8 cellular contexts compared by ENCODE assay signal in the genomic region with DNA sequence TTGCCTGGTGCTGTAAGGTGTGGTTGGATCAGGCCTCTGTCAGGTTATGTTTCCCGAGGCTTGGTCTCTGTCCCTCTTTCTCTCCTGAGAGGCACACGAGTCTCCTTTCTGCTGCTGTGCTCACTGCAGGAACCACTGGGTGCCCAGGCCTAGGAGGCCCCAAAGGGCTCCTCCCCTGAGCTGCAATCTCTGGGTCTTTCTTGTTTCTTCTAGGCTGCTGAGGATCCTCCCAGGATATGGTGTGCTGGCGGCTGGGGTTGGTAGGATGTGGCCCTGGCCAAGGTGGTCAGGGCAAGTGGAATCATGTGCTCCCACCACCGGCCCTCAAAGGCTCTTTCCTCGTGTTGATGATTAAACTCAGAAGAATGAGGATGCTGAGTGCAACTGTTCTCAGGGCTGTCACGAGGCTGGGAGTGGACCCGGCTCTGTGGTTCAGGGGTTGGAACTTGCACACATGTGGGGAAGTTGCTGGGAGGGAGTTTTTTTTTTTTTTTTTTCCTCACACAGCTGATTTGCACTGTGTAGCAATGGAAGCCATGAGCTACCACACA. TPM values are rescaled to one million over a fixed set of nuclear protein-coding genes. Genes with fewer than 3 reads are reported as not detected.
DNase-seq lines count a peak whose midpoint lies in the region; ATAC-seq and TF ChIP-seq lines count a peak whose summit lies in the region.

No MANE protein-coding gene starts in this region.

- H3K4me3 ChIP-seq in DND-41 (ENCODE audit: low read depth in 1 of 2, low read length in 2 of 2) (no peak overlapping the region), foreskin fibroblast (ENCODE audit: low read depth in 1 of 2, low read length in 2 of 2) (no peak overlapping the region), prostate gland (no peak overlapping the region)
- H3K4me3 ChIP-seq in CD8-positive, alpha-beta T cell (ENCODE audit: low read depth, low read length), result no peak overlapping the region

- no peak overlapping the region for H3K9ac ChIP-seq in DND-41 (ENCODE audit: low read depth, low read length)

- peak; percentile 18 for DNase-seq in DND-41
- DNase-seq in foreskin fibroblast, result peak; percentile 98
- peak; percentile 87 for DNase-seq in prostate gland (ENCODE audit: low spot score)
- DNase-seq in CD8-positive, alpha-beta T cell, result no peak

- no peaks in the 10 kb centered on the region for H3K4me1 ChIP-seq in DND-41 (ENCODE audit: insufficient read depth, low read length)
- peaks cover 8% of the 10 kb centered on the region for H3K4me1 ChIP-seq in prostate gland (replicated peaks)
- no peaks in the 10 kb centered on the region for H3K4me1 ChIP-seq in CD8-positive, alpha-beta T cell (ENCODE audit: insufficient read depth, low read length)

- H3K36me3 ChIP-seq in DND-41 (ENCODE audit: insufficient read depth, low read length) (no peaks in the 10 kb centered on the region), prostate gland (no peaks in the 10 kb centered on the region)
- H3K36me3 ChIP-seq in CD8-positive, alpha-beta T cell (ENCODE audit: insufficient read depth, low read length), result no peaks in the 10 kb centered on the region

- WGBS in prostate gland, result 20% methylated on average over 7 of the region's 7 CpGs

- peak; percentile 48 for TF ChIP-seq POLR2A in prostate gland (IDR thresholded peaks at IDR 0.05)

- H3K27me3 ChIP-seq in DND-41 (ENCODE audit: insufficient read depth, low read length, poor library complexity) (no peaks in the 10 kb centered on the region), prostate gland (replicated peaks; ENCODE audit: insufficient read depth) (no peaks in the 10 kb centered on the region)
- H3K27me3 ChIP-seq in CD8-positive, alpha-beta T cell (ENCODE audit: insufficient read depth, low read length), result no peaks in the 10 kb centered on the region

- intact Hi-C loops in prostate gland (cut with DNase I), result no loop called here
- intact Hi-C loops in CD8-positive, alpha-beta T cell (cut with DNase I, micrococcal nuclease), result no loop called here

- POLR2A ChIA-PET in CD8-positive, alpha-beta T cell (lab: Charles Lee), result no interaction called here

- H3K4me2 ChIP-seq in DND-41 (ENCODE audit: insufficient read depth, low read length), result no peak overlapping the region

- H4K20me1 ChIP-seq in DND-41 (ENCODE audit: insufficient read depth, low read length), result no peaks in the 10 kb centered on the region

- H3K36me3 Mint-ChIP-seq in T-helper 1 cell treated with Interleukin-12 subunit alpha and Interleukin-12 subunit beta and Interleukin-4 antibody, amounts not matched to agents 30 μg/mL and 1 μg/mL, for 36 hours (ENCODE audit: low read depth), result no peaks in the 10 kb centered on the region
- H3K36me3 Mint-ChIP-seq in CD8-positive, alpha-beta T cell, result no peaks in the 10 kb centered on the region

- TF ChIP-seq CTCF in DND-41 (IDR thresholded peaks at IDR 0.05; ENCODE audit: borderline replicate concordance, extremely low read depth, low read length, poor library complexity, severe bottlenecking) (no peak), foreskin fibroblast (IDR thresholded peaks at IDR 0.05; ENCODE audit: low read depth, low read length) (no peak), prostate gland (IDR thresholded peaks at IDR 0.05) (no peak)
- no peak for TF ChIP-seq CTCF in CD8-positive, alpha-beta T cell (IDR thresholded peaks at IDR 0.05)

- no peaks in the 10 kb centered on the region for H3K9me3 Mint-ChIP-seq in T-helper 1 cell treated with Interleukin-12 subunit alpha and Interleukin-12 subunit beta and Interleukin-4 antibody, amounts not matched to agents 30 μg/mL and 1 μg/mL, for 36 hours
- no peaks in the 10 kb centered on the region for H3K9me3 Mint-ChIP-seq in CD8-positive, alpha-beta T cell

- H3K27ac ChIP-seq in DND-41 (ENCODE audit: low read length) (no peak overlapping the region), prostate gland (peak overlapping the region; percentile 72 to 78)
- H3K27ac ChIP-seq in CD8-positive, alpha-beta T cell (ENCODE audit: low read depth, low read length), result no peak overlapping the region

- H3K4me1 Mint-ChIP-seq in T-helper 1 cell treated with Interleukin-12 subunit alpha and Interleukin-12 subunit beta and Interleukin-4 antibody, amounts not matched to agents 30 μg/mL and 1 μg/mL, for 36 hours (ENCODE audit: low read depth), result peaks cover 11% of the 10 kb centered on the region
- no peaks in the 10 kb centered on the region for H3K4me1 Mint-ChIP-seq in CD8-positive, alpha-beta T cell (ENCODE audit: low read depth)

- H3K9me3 ChIP-seq in DND-41 (ENCODE audit: insufficient read depth, low read length, severe bottlenecking), result no peaks in the 10 kb centered on the region
- H3K9me3 ChIP-seq in prostate gland, result no peaks in the 10 kb centered on the region
- no peaks in the 10 kb centered on the region for H3K9me3 ChIP-seq in CD8-positive, alpha-beta T cell (ENCODE audit: low read length)

- H3K4me3 Mint-ChIP-seq in T-helper 1 cell treated with Interleukin-12 subunit alpha and Interleukin-12 subunit beta and Interleukin-4 antibody, amounts not matched to agents 30 μg/mL and 1 μg/mL, for 36 hours, result no peak overlapping the region
- no peak overlapping the region for H3K4me3 Mint-ChIP-seq in CD8-positive, alpha-beta T cell

- H2AFZ ChIP-seq in DND-41 (ENCODE audit: low read depth, low read length), result no peak overlapping the region

- CTCF ChIA-PET in CD8-positive, alpha-beta T cell (lab: Charles Lee), result interaction anchor here (1.0 kb wide), 1 partner anchor 9 kb away, joined by 4 read pairs; no protein-coding TSS in a partner anchor

- ATAC-seq in DND-41 (ENCODE audit: insufficient read depth, low read depth), result peak; percentile 45; the same call in 2 of the 3 replicates
- peak; percentile 66 for ATAC-seq in HG02852 (IDR thresholded peaks at IDR 0.05; ENCODE audit: unreplicated experiment)
- no peak for ATAC-seq in GM19035 (IDR thresholded peaks at IDR 0.05; ENCODE audit: unreplicated experiment)
- ATAC-seq in CD8-positive, alpha-beta T cell, result no peak
- ATAC-seq in HG02763 (IDR thresholded peaks at IDR 0.05; ENCODE audit: unreplicated experiment), result no peak

- H3K79me2 ChIP-seq in DND-41 (ENCODE audit: insufficient read depth, low read length), result no peaks in the 10 kb centered on the region

- H3K27me3 Mint-ChIP-seq in T-helper 1 cell treated with Interleukin-12 subunit alpha and Interleukin-12 subunit beta and Interleukin-4 antibody, amounts not matched to agents 30 μg/mL and 1 μg/mL, for 36 hours (ENCODE audit: low read depth), result peaks cover 14% of the 10 kb centered on the region
- peaks cover 9% of the 10 kb centered on the region for H3K27me3 Mint-ChIP-seq in CD8-positive, alpha-beta T cell (ENCODE audit: low read depth)

- peak overlapping the region; percentile 3 for H3K27ac Mint-ChIP-seq in T-helper 1 cell treated with Interleukin-12 subunit alpha and Interleukin-12 subunit beta and Interleukin-4 antibody, amounts not matched to agents 30 μg/mL and 1 μg/mL, for 36 hours
- H3K27ac Mint-ChIP-seq in CD8-positive, alpha-beta T cell, result no peak overlapping the region

RNA-seq across cellular contexts. Expression of a gene that starts 43.6 kb away (rescaled TPM):
- 100 to 1,000 TPM; 257 to 415 TPM for total RNA-seq in prostate gland
- 1 to 10 TPM; 3.7 to 5.0 TPM for total RNA-seq in CD8-positive, alpha-beta T cell

Comparison
In these comparisons a context has a peak if more than half of its experiments do, and no peak if none do; other contexts are left out.
1. ATAC-seq: peak in DND-41 (single experiment) and HG02852 (single experiment); none in GM19035 (single experiment), CD8-positive, alpha-beta T cell (single experiment) and HG02763 (single experiment).
2. DNase-seq: peak in DND-41 (single experiment), foreskin fibroblast (2 of 2) and prostate gland (single experiment); none in CD8-positive, alpha-beta T cell (0 of 7).
3. H3K27ac ChIP-seq: peak in prostate gland (2 of 2); none in DND-41 (single experiment) and CD8-positive, alpha-beta T cell (single experiment).
4. RNA of a gene that starts 43.6 kb away (total RNA-seq): 257 to 415 TPM in prostate gland; 3.7 to 5.0 TPM in CD8-positive, alpha-beta T cell; every median in the first group is over 10 times any median in the second.